In the genomic region with DNA sequence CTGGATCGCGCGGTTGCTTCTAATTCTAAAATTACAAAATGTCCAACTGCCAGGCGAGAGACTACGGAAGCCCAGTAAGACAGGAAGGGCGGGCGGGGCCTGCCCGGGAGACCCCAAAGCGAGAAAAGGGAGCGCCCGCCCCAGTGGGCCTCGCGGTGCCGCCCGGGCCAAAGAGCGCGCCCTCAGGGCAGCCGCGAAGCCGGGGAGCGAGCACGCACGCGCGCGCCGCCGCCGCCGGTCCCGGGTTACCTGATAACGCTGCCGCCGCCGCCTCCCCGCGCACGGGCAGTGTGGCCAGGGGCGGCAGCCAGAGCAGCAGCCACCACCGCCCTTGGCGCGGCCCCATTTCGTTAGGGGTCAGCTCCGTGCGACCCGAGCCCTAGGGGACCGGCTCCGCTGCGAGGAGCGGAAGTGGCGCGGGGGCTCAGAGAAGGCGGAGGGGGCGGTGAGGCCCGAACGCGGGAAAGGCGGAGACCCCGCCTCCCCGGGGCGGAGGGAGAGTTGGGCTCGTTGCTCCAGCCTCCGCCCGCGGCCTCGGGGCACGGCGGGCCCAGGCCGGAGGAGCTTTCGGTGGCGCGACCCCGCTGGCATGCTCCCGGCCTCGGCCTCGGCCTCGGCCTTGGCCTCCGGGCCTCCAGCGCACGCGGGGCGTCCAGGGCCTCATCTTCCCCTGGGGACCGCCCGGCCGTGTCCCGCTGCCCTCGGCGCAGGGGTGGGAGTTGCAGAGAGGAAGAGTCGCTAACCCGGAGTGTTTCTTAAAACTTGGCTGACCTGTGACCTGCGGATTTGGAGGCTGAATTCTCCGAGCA, we compare ENCODE assay signal across 8 cellular contexts. TPM values are rescaled to one million over a fixed set of nuclear protein-coding genes. Genes with fewer than 3 reads are reported as not detected.
DNase-seq lines count a peak whose midpoint lies in the region; ATAC-seq and TF ChIP-seq lines count a peak whose summit lies in the region.

A gene with protein sequence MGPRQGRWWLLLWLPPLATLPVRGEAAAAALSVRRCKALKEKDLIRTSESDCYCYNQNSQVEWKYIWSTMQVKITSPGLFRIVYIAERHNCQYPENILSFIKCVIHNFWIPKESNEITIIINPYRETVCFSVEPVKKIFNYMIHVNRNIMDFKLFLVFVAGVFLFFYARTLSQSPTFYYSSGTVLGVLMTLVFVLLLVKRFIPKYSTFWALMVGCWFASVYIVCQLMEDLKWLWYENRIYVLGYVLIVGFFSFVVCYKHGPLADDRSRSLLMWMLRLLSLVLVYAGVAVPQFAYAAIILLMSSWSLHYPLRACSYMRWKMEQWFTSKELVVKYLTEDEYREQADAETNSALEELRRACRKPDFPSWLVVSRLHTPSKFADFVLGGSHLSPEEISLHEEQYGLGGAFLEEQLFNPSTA (minus strand): TSS at position 413 of the 809 bp plus-strand sequence. CDS start 67 bp downstream, at position 346.

- peak within 1 kb of the TSS; percentile 62 to 88 (median 82) for H3K4me3 ChIP-seq in right lobe of liver

- WGBS in right lobe of liver (ENCODE audit: insufficient coverage, low coverage, low lambda C conversion rate, missing lambda C conversion rate): 2% methylated on average over 12 of the region's 92 CpGs

- no peaks in the 10 kb centered on the region for H3K36me3 ChIP-seq in right lobe of liver

- intact Hi-C loops in right lobe of liver (cut with DNase I): no loop called here

- ATAC-seq in GM18907 (IDR thresholded peaks at IDR 0.05; ENCODE audit: unreplicated experiment) (peak; percentile 79), HG03139 (IDR thresholded peaks at IDR 0.05; ENCODE audit: unreplicated experiment) (peak; percentile 62), right lobe of liver (peak; percentile 87 to 94 (median 91))

- DNase-seq in AG20443 (ENCODE audit: low spot score): peak; percentile 92
- peak; percentile 90 for DNase-seq in NCI-H510A (lab: John Stamatoyannopoulos, UW)
- peak; percentile 67 to 74 for DNase-seq in activated CD4-positive, alpha-beta T cell treated with anti-CD3 and anti-CD28 coated beads, Interleukin-2, amount 50 U/mL, for 24 hours (ENCODE audit: low read depth in 1 of 2, low spot score in 1 of 2)
- peak; percentile 76 for DNase-seq in dermis blood vessel endothelial cell
- peak; percentile 87 to 89 (median 88) for DNase-seq in right lobe of liver
- DNase-seq in stimulated activated CD4-positive, alpha-beta T cell treated with anti-CD3 and anti-CD28 coated beads, TNF-alpha, amount 100 ng/mL, for 1 hour (ENCODE audit: low read depth in 3 of 3, low spot score in 1 of 3): peak; percentile 40 to 67 (median 53)

- peaks cover 0 to 8% (median 0%) of the 10 kb centered on the region in 4 donors for H3K9me3 ChIP-seq in right lobe of liver

- TF ChIP-seq CTCF in right lobe of liver (IDR thresholded peaks at IDR 0.05): peak in 1 of 4 donors; percentile 4

- peak; percentile 85 for TF ChIP-seq POLR2A in right lobe of liver (IDR thresholded peaks at IDR 0.05)

- H3K4me1 ChIP-seq in right lobe of liver: peaks cover 0 to 10% (median 4%) of the 10 kb centered on the region in 4 donors

- H3K27me3 ChIP-seq in right lobe of liver: no peaks in the 10 kb centered on the region

- peak within 1 kb of the TSS; percentile 85 to 96 (median 92) for H3K27ac ChIP-seq in right lobe of liver

RNA-seq across cellular contexts. Expression of the gene that starts here (rescaled TPM):
- total RNA-seq in dermis blood vessel endothelial cell (4.1 and 4.3 TPM in 2 replicates), right lobe of liver (1 to 10 TPM; 2.0 to 4.1 (median 2.7) TPM)

Comparison
In these comparisons a context has a peak if more than half of its experiments do, and no peak if none do; other contexts are left out.
1. Peak in every context shown above with its lines: DNase-seq, ATAC-seq, H3K4me3 ChIP-seq and H3K27ac ChIP-seq.